1 cellular context compared by ENCODE assay signal in genomic region chr6:168035098-168035660, GRCh38.
A peak's percentile ranks its signal among the peaks of the same experiment; 100 is the strongest.
TF ChIP-seq lines count a peak whose summit lies in the region.

No MANE protein-coding gene starts in this region.

TF ChIP-seq in HEK293, 187 proteins besides CTCF, POLR2A, EP300 and RAD21 (continued from another document and continues in another):
- no peak for TF ChIP-seq TSHZ1 (tag by site-specific recombination; IDR thresholded peaks at IDR 0.05; ENCODE audit: borderline replicate concordance)
- peak; percentile 100 for TF ChIP-seq PRDM4 (tag by site-specific recombination; IDR thresholded peaks at IDR 0.05)
- peak; percentile 63; the same call in 1 of the 2 replicates for TF ChIP-seq HOXA7 (CRISPR knock-in tag; IDR thresholded peaks at IDR 0.05; ENCODE audit: borderline replicate concordance)
- no peak for TF ChIP-seq ZFP3 (tag by site-specific recombination; IDR thresholded peaks at IDR 0.05; ENCODE audit: low read depth)
- TF ChIP-seq ZNF239 (tag by site-specific recombination; IDR thresholded peaks at IDR 0.05) = no peak
- TF ChIP-seq, protein P1, sequence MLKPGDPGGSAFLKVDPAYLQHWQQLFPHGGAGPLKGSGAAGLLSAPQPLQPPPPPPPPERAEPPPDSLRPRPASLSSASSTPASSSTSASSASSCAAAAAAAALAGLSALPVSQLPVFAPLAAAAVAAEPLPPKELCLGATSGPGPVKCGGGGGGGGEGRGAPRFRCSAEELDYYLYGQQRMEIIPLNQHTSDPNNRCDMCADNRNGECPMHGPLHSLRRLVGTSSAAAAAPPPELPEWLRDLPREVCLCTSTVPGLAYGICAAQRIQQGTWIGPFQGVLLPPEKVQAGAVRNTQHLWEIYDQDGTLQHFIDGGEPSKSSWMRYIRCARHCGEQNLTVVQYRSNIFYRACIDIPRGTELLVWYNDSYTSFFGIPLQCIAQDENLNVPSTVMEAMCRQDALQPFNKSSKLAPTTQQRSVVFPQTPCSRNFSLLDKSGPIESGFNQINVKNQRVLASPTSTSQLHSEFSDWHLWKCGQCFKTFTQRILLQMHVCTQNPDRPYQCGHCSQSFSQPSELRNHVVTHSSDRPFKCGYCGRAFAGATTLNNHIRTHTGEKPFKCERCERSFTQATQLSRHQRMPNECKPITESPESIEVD (tag by site-specific recombination; IDR thresholded peaks at IDR 0.05) = no peak
- no peak for TF ChIP-seq KLF17 (tag by site-specific recombination; IDR thresholded peaks at IDR 0.05)
- TF ChIP-seq ZNF580 (tag by site-specific recombination; IDR thresholded peaks at IDR 0.05) = no peak
- TF ChIP-seq SETDB1 (IDR thresholded peaks at IDR 0.05; ENCODE audit: insufficient read length, low read length) = peak; percentile 49
- no peak for TF ChIP-seq ZSCAN18 (tag by site-specific recombination; IDR thresholded peaks at IDR 0.05)
- peak; percentile 15; the same call in 1 of the 2 replicates for TF ChIP-seq ZNF561 (tag by site-specific recombination; IDR thresholded peaks at IDR 0.05; ENCODE audit: borderline replicate concordance)
- TF ChIP-seq ZNF776 (tag by site-specific recombination; IDR thresholded peaks at IDR 0.05; ENCODE audit: borderline replicate concordance) = no peak
- 0 out of 2 replicates have a peak, but pooled peaks have one; percentile 29 for TF ChIP-seq ZNF324 (tag by site-specific recombination; IDR thresholded peaks at IDR 0.05)
- TF ChIP-seq KLF16 (tag by site-specific recombination; IDR thresholded peaks at IDR 0.05) = no peak
- no peak for TF ChIP-seq ZNF366 (tag by site-specific recombination; conservative IDR thresholded peaks at IDR 0.05)
- TF ChIP-seq ZEB2 (tag by site-specific recombination; IDR thresholded peaks at IDR 0.05) = no peak
- TF ChIP-seq ZNF792 (tag by site-specific recombination; IDR thresholded peaks at IDR 0.05) = no peak
- TF ChIP-seq IKZF3 (tag by site-specific recombination; IDR thresholded peaks at IDR 0.05) = peak; percentile 95
- TF ChIP-seq ZNF354C (tag by site-specific recombination; IDR thresholded peaks at IDR 0.05; ENCODE audit: borderline replicate concordance, low read depth) = no peak
- TF ChIP-seq ZNF169 (tag by site-specific recombination; IDR thresholded peaks at IDR 0.05) = no peak
- TF ChIP-seq ZNF558 (tag by site-specific recombination; IDR thresholded peaks at IDR 0.05) = no peak
- peak; percentile 65 for TF ChIP-seq SP2 (tag by site-specific recombination; IDR thresholded peaks at IDR 0.05)
- no peak for TF ChIP-seq ZNF302 (tag by site-specific recombination; IDR thresholded peaks at IDR 0.05; ENCODE audit: low read depth)
- TF ChIP-seq ZNF426 (tag by site-specific recombination; IDR thresholded peaks at IDR 0.05) = no peak
- TF ChIP-seq, protein P2, sequence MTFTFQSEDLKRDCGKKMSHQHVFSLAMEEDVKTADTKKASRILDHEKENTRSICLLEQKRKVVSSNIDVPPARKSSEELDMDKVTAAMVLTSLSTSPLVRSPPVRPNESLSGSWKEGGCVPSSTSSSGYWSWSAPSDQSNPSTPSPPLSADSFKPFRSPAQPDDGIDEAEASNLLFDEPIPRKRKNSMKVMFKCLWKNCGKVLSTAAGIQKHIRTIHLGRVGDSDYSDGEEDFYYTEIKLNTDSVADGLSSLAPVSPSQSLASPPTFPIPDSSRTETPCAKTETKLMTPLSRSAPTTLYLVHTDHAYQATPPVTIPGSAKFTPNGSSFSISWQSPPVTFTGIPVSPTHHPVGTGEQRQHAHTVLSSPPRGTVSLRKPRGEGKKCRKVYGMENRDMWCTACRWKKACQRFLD (tag by site-specific recombination; IDR thresholded peaks at IDR 0.05) = no peak
- no peak for TF ChIP-seq ZBTB8A (tag by site-specific recombination; IDR thresholded peaks at IDR 0.05)
- no peak for TF ChIP-seq ZNF362 (tag by site-specific recombination; IDR thresholded peaks at IDR 0.05)
- TF ChIP-seq GLI4 (tag by site-specific recombination; IDR thresholded peaks at IDR 0.05) = 0 out of 2 replicates have a peak, but pooled peaks have one; percentile 57
- TF ChIP-seq SALL2 (tag by site-specific recombination; IDR thresholded peaks at IDR 0.05; ENCODE audit: borderline replicate concordance) = no peak
- no peak for TF ChIP-seq ZNF23 (tag by site-specific recombination; IDR thresholded peaks at IDR 0.05; ENCODE audit: borderline replicate concordance)
- TF ChIP-seq, protein P3, sequence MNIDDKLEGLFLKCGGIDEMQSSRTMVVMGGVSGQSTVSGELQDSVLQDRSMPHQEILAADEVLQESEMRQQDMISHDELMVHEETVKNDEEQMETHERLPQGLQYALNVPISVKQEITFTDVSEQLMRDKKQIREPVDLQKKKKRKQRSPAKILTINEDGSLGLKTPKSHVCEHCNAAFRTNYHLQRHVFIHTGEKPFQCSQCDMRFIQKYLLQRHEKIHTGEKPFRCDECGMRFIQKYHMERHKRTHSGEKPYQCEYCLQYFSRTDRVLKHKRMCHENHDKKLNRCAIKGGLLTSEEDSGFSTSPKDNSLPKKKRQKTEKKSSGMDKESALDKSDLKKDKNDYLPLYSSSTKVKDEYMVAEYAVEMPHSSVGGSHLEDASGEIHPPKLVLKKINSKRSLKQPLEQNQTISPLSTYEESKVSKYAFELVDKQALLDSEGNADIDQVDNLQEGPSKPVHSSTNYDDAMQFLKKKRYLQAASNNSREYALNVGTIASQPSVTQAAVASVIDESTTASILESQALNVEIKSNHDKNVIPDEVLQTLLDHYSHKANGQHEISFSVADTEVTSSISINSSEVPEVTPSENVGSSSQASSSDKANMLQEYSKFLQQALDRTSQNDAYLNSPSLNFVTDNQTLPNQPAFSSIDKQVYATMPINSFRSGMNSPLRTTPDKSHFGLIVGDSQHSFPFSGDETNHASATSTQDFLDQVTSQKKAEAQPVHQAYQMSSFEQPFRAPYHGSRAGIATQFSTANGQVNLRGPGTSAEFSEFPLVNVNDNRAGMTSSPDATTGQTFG (tag by site-specific recombination; IDR thresholded peaks at IDR 0.05; ENCODE audit: borderline replicate concordance) = no peak
- no peak for TF ChIP-seq ZNF785 (tag by site-specific recombination; IDR thresholded peaks at IDR 0.05)
- no peak for TF ChIP-seq ZNF623 (tag by site-specific recombination; IDR thresholded peaks at IDR 0.05)
- TF ChIP-seq ZNF2 (tag by site-specific recombination; IDR thresholded peaks at IDR 0.05) = no peak
- TF ChIP-seq ZNF626 (tag by site-specific recombination; IDR thresholded peaks at IDR 0.05) = no peak
- no peak for TF ChIP-seq ZNF112 (tag by site-specific recombination; IDR thresholded peaks at IDR 0.05)
- TF ChIP-seq KLF7 (tag by site-specific recombination; IDR thresholded peaks at IDR 0.05; ENCODE audit: borderline replicate concordance) = no peak
- no peak for TF ChIP-seq ZNF394 (tag by site-specific recombination; IDR thresholded peaks at IDR 0.05; ENCODE audit: borderline replicate concordance)
- TF ChIP-seq ZNF629 (tag by site-specific recombination; IDR thresholded peaks at IDR 0.05) = no peak
- no peak for TF ChIP-seq ZNF692 (tag by site-specific recombination; IDR thresholded peaks at IDR 0.05)
- TF ChIP-seq, protein P4, sequence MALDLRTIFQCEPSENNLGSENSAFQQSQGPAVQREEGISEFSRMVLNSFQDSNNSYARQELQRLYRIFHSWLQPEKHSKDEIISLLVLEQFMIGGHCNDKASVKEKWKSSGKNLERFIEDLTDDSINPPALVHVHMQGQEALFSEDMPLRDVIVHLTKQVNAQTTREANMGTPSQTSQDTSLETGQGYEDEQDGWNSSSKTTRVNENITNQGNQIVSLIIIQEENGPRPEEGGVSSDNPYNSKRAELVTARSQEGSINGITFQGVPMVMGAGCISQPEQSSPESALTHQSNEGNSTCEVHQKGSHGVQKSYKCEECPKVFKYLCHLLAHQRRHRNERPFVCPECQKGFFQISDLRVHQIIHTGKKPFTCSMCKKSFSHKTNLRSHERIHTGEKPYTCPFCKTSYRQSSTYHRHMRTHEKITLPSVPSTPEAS (tag by site-specific recombination; IDR thresholded peaks at IDR 0.05) = no peak
- peak; percentile 83 for TF ChIP-seq ZIC2 (tag by site-specific recombination; IDR thresholded peaks at IDR 0.05)
- no peak for TF ChIP-seq ZNF510 (tag by site-specific recombination; IDR thresholded peaks at IDR 0.05; ENCODE audit: insufficient replicate concordance)
